In the genomic region with DNA sequence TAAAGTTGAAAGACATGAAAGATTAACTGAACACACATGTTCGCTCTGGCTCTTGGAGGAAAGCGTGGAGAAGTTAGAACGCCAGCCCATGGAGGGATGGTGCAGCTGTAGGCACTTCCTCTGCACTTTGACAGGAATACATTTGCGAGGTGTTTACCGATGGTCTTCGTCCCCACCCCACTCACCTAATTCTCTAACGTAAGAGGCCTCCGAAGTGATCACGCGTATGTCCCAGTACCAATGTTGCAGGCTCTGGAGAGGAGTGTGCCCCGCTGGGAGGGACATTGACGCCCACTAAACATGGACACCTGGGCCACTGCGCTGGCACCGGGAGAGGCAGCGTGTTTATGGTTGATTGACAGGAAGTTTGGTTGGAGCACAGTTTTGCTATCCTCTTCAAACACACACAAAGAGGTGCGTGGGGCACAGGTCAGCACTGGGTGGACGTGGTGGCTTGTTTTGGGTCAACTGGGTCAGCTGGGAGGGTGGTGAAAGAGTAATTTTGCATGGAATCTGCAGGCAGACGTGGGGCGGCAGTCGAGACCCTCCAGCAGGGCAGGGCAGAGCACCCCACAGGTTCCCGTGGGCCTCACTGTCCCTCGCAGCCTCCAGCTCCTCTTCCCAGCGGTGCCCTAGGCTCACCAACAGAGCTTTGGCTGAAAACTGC, we compare ENCODE assay signal across 18 cellular contexts.
"Had no signal": no experiment of that assay in that cellular context is flagged by ENCODE, and none has a peak within 500 bp of the region (broad histone marks: within the 10 kb centered on the region; RNA-seq: fewer than 3 reads in every experiment).

No MANE protein-coding gene starts in this region.

- H3K27me3 ChIP-seq: right lobe of liver, stomach, testis, upper lobe of right lung had no signal

- DNase-seq: activated CD4-positive, alpha-beta T cell treated with anti-CD3 and anti-CD28 coated beads, Interleukin-2, amount 50 U/mL, for 48 hours; activated CD4-positive, CD25-positive, alpha-beta regulatory T cell treated with anti-CD3 and anti-CD28 coated beads, Interleukin-2, amount 50 U/mL, for 72 hours; activated CD8-positive, alpha-beta memory T cell treated with anti-CD3 and anti-CD28 coated beads, Interleukin-2, amount 50 U/mL, for 4 hours; activated effector memory CD4-positive, alpha-beta T cell treated with anti-CD3 and anti-CD28 coated beads, Interleukin-2, amount 50 U/mL, for 16 hours; amniotic stem cell; foreskin melanocyte; immature natural killer cell; lower lobe of right lung; midbrain; nucleus accumbens; SK-N-SH; stomach; T-helper 9 cell; testis; upper lobe of right lung had no signal

- H3K9me3 ChIP-seq: lower lobe of right lung, right lobe of liver, SK-N-SH, stomach, testis, upper lobe of right lung had no signal

- FAIRE-seq: endothelial cell of umbilical vein had no signal

- H3K27ac ChIP-seq: lower lobe of right lung, right lobe of liver, testis, upper lobe of right lung had no signal

- ATAC-seq: lower lobe of right lung, right lobe of liver, T-cell, upper lobe of right lung had no signal

- H3K36me3 ChIP-seq: lower lobe of right lung, right lobe of liver, stomach, upper lobe of right lung had no signal

- H3K4me3 ChIP-seq: lower lobe of right lung, right lobe of liver, stomach, testis, upper lobe of right lung had no signal
